Comparison of ENCODE assay signal across 15 cellular contexts in genomic region chr4:8538703-8539567, GRCh38. TPM values are rescaled to one million over a fixed set of nuclear protein-coding genes. Genes with fewer than 3 reads are reported as not detected.
A peak's percentile ranks its signal among the peaks of the same experiment; 100 is the strongest.
DNase-seq lines count a peak whose midpoint lies in the region; ATAC-seq and TF ChIP-seq lines count a peak whose summit lies in the region.
"Had no signal": no experiment of that assay in that cellular context is flagged by ENCODE, and none has a peak within 500 bp of the region (broad histone marks: within the 10 kb centered on the region; RNA-seq: fewer than 3 reads in every experiment).

No MANE protein-coding gene starts in this region.

- H2BK120ac ChIP-seq in IMR-90 (ENCODE audit: low read depth, low read length), result no peak overlapping the region

- no peaks in the 10 kb centered on the region for H3K9me1 ChIP-seq in IMR-90 (ENCODE audit: insufficient read depth, low read length)

- no peak overlapping the region for H3K56ac ChIP-seq in IMR-90 (ENCODE audit: extremely low read depth, insufficient read depth, low read length)

- H2BK20ac ChIP-seq in IMR-90 (ENCODE audit: low read depth, low read length), result no peak overlapping the region

- no peak overlapping the region for H3K14ac ChIP-seq in IMR-90 (replicated peaks; ENCODE audit: low read depth, low read length)

- no peak overlapping the region for H3K9ac ChIP-seq in IMR-90 (ENCODE audit: low read depth, low read length)

- no peak overlapping the region for H2BK15ac ChIP-seq in IMR-90 (ENCODE audit: low read depth, low read length)

- H3K4me3 Mint-ChIP-seq in activated T-helper 2 cell treated with anti-CD3 and anti-CD28 coated beads, Interferon-gamma antibody, Interleukin-2, Interleukin-4, amounts not matched to agents 10 μg/mL and 5 μg/mL and 100 μg/mL, durations not matched to agents 14 hours and 24 hours and 36 hours (ENCODE audit: low read depth), result no peak overlapping the region
- H3K4me3 Mint-ChIP-seq in activated naive CD4-positive, alpha-beta T cell treated with anti-CD3 and anti-CD28 coated beads, Interleukin-2, amount 10 ng/mL, durations not matched to agents 7 days and 5 days, result no peak overlapping the region

- H3K27ac Mint-ChIP-seq in activated T-helper 2 cell treated with anti-CD3 and anti-CD28 coated beads, Interferon-gamma antibody, Interleukin-2, Interleukin-4, amounts not matched to agents 10 μg/mL and 5 μg/mL and 100 μg/mL, durations not matched to agents 14 hours and 24 hours and 36 hours, result no peak overlapping the region
- H3K27ac Mint-ChIP-seq in activated naive CD4-positive, alpha-beta T cell treated with anti-CD3 and anti-CD28 coated beads, Interleukin-2, amount 10 ng/mL, durations not matched to agents 7 days and 5 days, result no peak overlapping the region

- 0 out of 2 replicates have a peak overlapping the region, but pooled peaks have one; percentile 60 for H2AK5ac ChIP-seq in IMR-90 (ENCODE audit: low read depth, low read length)

- no TSS peak for BruUV-seq in IMR-90 (replicated peaks; lab: Mats Ljungman, UMichigan)

- TF ChIP-seq POLR2A in IMR-90 (IDR thresholded peaks at IDR 0.05; ENCODE audit: low read depth, low read length) (no peak), body of pancreas (IDR thresholded peaks at IDR 0.05) (no peak)

- H3K36me3 ChIP-seq in IMR-90 (ENCODE audit: control insufficient read depth, insufficient read depth, low read length) (no peaks in the 10 kb centered on the region), body of pancreas (replicated peaks in 1 of 2; ENCODE audit: insufficient read depth in 1 of 2, low read depth in 2 of 2) (no peaks in the 10 kb centered on the region)
- H3K36me3 ChIP-seq: HAP-1 had no signal

- H4K91ac ChIP-seq in IMR-90 (ENCODE audit: insufficient read depth, low read depth, low read length), result no peak overlapping the region

- no peak overlapping the region for H2BK5ac ChIP-seq in IMR-90 (ENCODE audit: low read depth, low read length, poor library complexity, severe bottlenecking)

- no peak overlapping the region for H2AK9ac ChIP-seq in IMR-90 (replicated peaks; ENCODE audit: low read depth, low read length, poor library complexity)

- H3K27me3 ChIP-seq in IMR-90 (ENCODE audit: control insufficient read depth, insufficient read depth, low read length) (no peaks in the 10 kb centered on the region; the same call in 1 of the 2 replicates), body of pancreas (no peaks in the 10 kb centered on the region)

- dilution Hi-C loops in IMR-90 (cut with HindIII; ENCODE audit: low sequenced_read_pairs, unreplicated experiment), result no loop called here

- H3K9me3 ChIP-seq in IMR-90 (ENCODE audit: control insufficient read depth, insufficient read depth, low read length) (no peaks in the 10 kb centered on the region), body of pancreas (no peaks in the 10 kb centered on the region)

- ATAC-seq in IMR-90 (ENCODE audit: low read depth) (no peak), body of pancreas (no peak), HG02678 (IDR thresholded peaks at IDR 0.05; ENCODE audit: unreplicated experiment) (no peak), GM18909 (IDR thresholded peaks at IDR 0.05; ENCODE audit: poor library complexity, unreplicated experiment) (no peak)

- H3K4me2 ChIP-seq in IMR-90 (ENCODE audit: low read depth, low read length), result no peak overlapping the region

- H3K27ac ChIP-seq in IMR-90 (ENCODE audit: insufficient read depth, low read length), result no peak overlapping the region
- peak overlapping the region in 3 of 4 donors; percentile 22 to 43 (median 31) for H3K27ac ChIP-seq in body of pancreas
- H3K27ac ChIP-seq: C4-2B had no signal

- H3K4ac ChIP-seq in IMR-90 (ENCODE audit: low read depth, low read length), result no peak overlapping the region

- 50% methylated on average over 2 of the region's 15 CpGs; no CpG with 5 or more reads in 1 of the 2 experiments for WGBS in IMR-90 (ENCODE audit: extremely low coverage in 2 of 2, insufficient read length in 1 of 2), 2 experiments
- 70 to 74% methylated on average over 9 to 15 of the region's 15 CpGs for WGBS in body of pancreas, 2 donors

- CTCF ChIA-PET in IMR-90 (lab: Yijun Ruan, JAX), result interaction anchor here (0.6 kb wide), 1 partner anchor 89 kb away, joined by 3 read pairs; no protein-coding TSS in a partner anchor
- CTCF ChIA-PET in activated naive CD4-positive, alpha-beta T cell treated with anti-CD3 and anti-CD28 coated beads, Interleukin-2, amount 10 ng/mL, durations not matched to agents 7 days and 5 days (lab: Charles Lee), result no interaction called here

- H3K36me3 Mint-ChIP-seq in activated T-helper 2 cell treated with anti-CD3 and anti-CD28 coated beads, Interferon-gamma antibody, Interleukin-2, Interleukin-4, amounts not matched to agents 10 μg/mL and 5 μg/mL and 100 μg/mL, durations not matched to agents 14 hours and 24 hours and 36 hours (ENCODE audit: low read depth), result no peaks in the 10 kb centered on the region
- no peaks in the 10 kb centered on the region for H3K36me3 Mint-ChIP-seq in activated naive CD4-positive, alpha-beta T cell treated with anti-CD3 and anti-CD28 coated beads, Interleukin-2, amount 10 ng/mL, durations not matched to agents 7 days and 5 days

- no peaks in the 10 kb centered on the region for H3K27me3 Mint-ChIP-seq in activated T-helper 2 cell treated with anti-CD3 and anti-CD28 coated beads, Interferon-gamma antibody, Interleukin-2, Interleukin-4, amounts not matched to agents 10 μg/mL and 5 μg/mL and 100 μg/mL, durations not matched to agents 14 hours and 24 hours and 36 hours (ENCODE audit: low read depth)
- H3K27me3 Mint-ChIP-seq in activated naive CD4-positive, alpha-beta T cell treated with anti-CD3 and anti-CD28 coated beads, Interleukin-2, amount 10 ng/mL, durations not matched to agents 7 days and 5 days, result no peaks in the 10 kb centered on the region

- no peaks in the 10 kb centered on the region for H3K79me1 ChIP-seq in IMR-90 (ENCODE audit: low read depth in 1 of 2, low read length in 2 of 2)

- peaks cover 5% of the 10 kb centered on the region for H3K4me1 Mint-ChIP-seq in activated T-helper 2 cell treated with anti-CD3 and anti-CD28 coated beads, Interferon-gamma antibody, Interleukin-2, Interleukin-4, amounts not matched to agents 10 μg/mL and 5 μg/mL and 100 μg/mL, durations not matched to agents 14 hours and 24 hours and 36 hours (ENCODE audit: low read depth)
- peaks cover 5% of the 10 kb centered on the region for H3K4me1 Mint-ChIP-seq in activated naive CD4-positive, alpha-beta T cell treated with anti-CD3 and anti-CD28 coated beads, Interleukin-2, amount 10 ng/mL, durations not matched to agents 7 days and 5 days

- no peak overlapping the region for H3K18ac ChIP-seq in IMR-90 (ENCODE audit: low read depth, low read length)

- H4K20me1 ChIP-seq in IMR-90 (ENCODE audit: insufficient read depth, low read length), result no peaks in the 10 kb centered on the region

- intact Hi-C loops in IMR-90 (cut with micrococcal nuclease), result no loop called here
- intact Hi-C loops in body of pancreas (cut with DNase I), result no loop called here
- intact Hi-C loops in activated T-helper 2 cell treated with anti-CD3 and anti-CD28 coated beads, Interferon-gamma antibody, Interleukin-2, Interleukin-4, amounts not matched to agents 10 μg/mL and 5 μg/mL and 100 μg/mL, durations not matched to agents 14 hours and 24 hours and 36 hours (cut with micrococcal nuclease), result no loop called here

- no peak overlapping the region for H3K23ac ChIP-seq in IMR-90 (ENCODE audit: low read depth, low read length)

- TF ChIP-seq CTCF in AG10803 (conservative IDR thresholded peaks at IDR 0.05; ENCODE audit: low read length), result no peak
- no peak for TF ChIP-seq CTCF in IMR-90 (conservative IDR thresholded peaks at IDR 0.05; ENCODE audit: low read depth, low read length)
- no peak for TF ChIP-seq CTCF in body of pancreas (IDR thresholded peaks at IDR 0.05)

- no peak overlapping the region for H2AFZ ChIP-seq in IMR-90 (replicated peaks; ENCODE audit: low read length, poor library complexity)

- no peak overlapping the region for H3K4me3 ChIP-seq in AG10803 (ENCODE audit: low read length)
- no peak overlapping the region for H3K4me3 ChIP-seq in IMR-90 (ENCODE audit: insufficient read depth, low read depth, low read length)
- H3K4me3 ChIP-seq in body of pancreas, result no peak overlapping the region
- H3K4me3 ChIP-seq: HAP-1 had no signal

- peak; percentile 72 for DNase-seq in AG10803 (ENCODE audit: low read depth)
- DNase-seq in IMR-90, result peak; percentile 75
- peak; percentile 52 to 90 (median 66) for DNase-seq in body of pancreas
- DNase-seq in kidney tubule cell (ENCODE audit: low spot score), result peak; percentile 94
- DNase-seq in activated T-helper 2 cell treated with anti-CD3 and anti-CD28 coated beads, Interferon-gamma antibody, Interleukin-2, Interleukin-4, amounts not matched to agents 10 μg/mL and 5 μg/mL and 100 μg/mL, durations not matched to agents 14 hours and 24 hours and 36 hours (ENCODE audit: low spot score), result no peak
- DNase-seq in activated naive CD4-positive, alpha-beta T cell treated with anti-CD3 and anti-CD28 coated beads, Interleukin-2, amount 10 ng/mL, durations not matched to agents 7 days and 5 days, result no peak
- DNase-seq: amygdala, NCI-H524 treated with DMSO at 0.1 percent for 48 hours had no signal

- H3K9me3 Mint-ChIP-seq in activated T-helper 2 cell treated with anti-CD3 and anti-CD28 coated beads, Interferon-gamma antibody, Interleukin-2, Interleukin-4, amounts not matched to agents 10 μg/mL and 5 μg/mL and 100 μg/mL, durations not matched to agents 14 hours and 24 hours and 36 hours, result peaks cover 15% of the 10 kb centered on the region
- H3K9me3 Mint-ChIP-seq in activated naive CD4-positive, alpha-beta T cell treated with anti-CD3 and anti-CD28 coated beads, Interleukin-2, amount 10 ng/mL, durations not matched to agents 7 days and 5 days, result peaks cover 8% of the 10 kb centered on the region

- in situ Hi-C loops in IMR-90 (cut with MboI; ENCODE audit: low sequenced_read_pairs), result no loop called here

- H3K4me1 ChIP-seq in IMR-90 (ENCODE audit: control insufficient read depth, insufficient read depth, low read length) (peaks cover 7% of the 10 kb centered on the region; the same call in 1 of the 2 replicates), body of pancreas (peaks cover 52% of the 10 kb centered on the region)
- H3K4me1 ChIP-seq: HAP-1 had no signal

- H4K5ac ChIP-seq in IMR-90 (ENCODE audit: low read depth, low read length), result no peak overlapping the region

- POLR2A ChIA-PET in IMR-90 (lab: Charles Lee; ENCODE audit: unreplicated experiment), result no interaction called here

- no peak for TF ChIP-seq RAD21 in IMR-90 (IDR thresholded peaks at IDR 0.05; ENCODE audit: low read length)

- no peak overlapping the region for H4K8ac ChIP-seq in IMR-90 (ENCODE audit: low read depth in 2 of 2, low read length in 2 of 2)

RNA-seq across cellular contexts. Expression of gene GPR78, which starts 41.3 kb away (rescaled TPM):
- total RNA-seq in IMR-90 (2012; rRNA removed) (under 0.01 TPM in 2 replicates), body of pancreas (not detected)
- 0.07 and 0.10 TPM in 2 replicates for polyA plus RNA-seq in IMR-90 (2012; rRNA removed)
- 0.03 and 0.05 TPM in 2 replicates for polyA plus RNA-seq in IMR-90 (2012; cell fraction: cytosol; rRNA removed)
- 1.3 and 1.7 TPM in 2 replicates for polyA plus RNA-seq in IMR-90 (2012; cell fraction: nucleus; rRNA removed; ENCODE audit: low replicate concordance)
- not detected in 2 replicates for total RNA-seq in activated T-helper 2 cell treated with anti-CD3 and anti-CD28 coated beads, Interferon-gamma antibody, Interleukin-2, Interleukin-4, amounts not matched to agents 10 μg/mL and 5 μg/mL and 100 μg/mL, durations not matched to agents 14 hours and 24 hours and 36 hours
- total RNA-seq: activated CD8-positive, alpha-beta memory T cell treated with anti-CD3 and anti-CD28 coated beads for 36 hours; epithelial cell of proximal tubule; subcutaneous adipose tissue had no signal

RNA-seq across cellular contexts. Expression of gene CPZ, which starts 53.6 kb away (rescaled TPM):
- total RNA-seq in IMR-90 (2012; rRNA removed) (0.56 and 0.90 TPM in 2 replicates), body of pancreas (under 1 TPM; 0.66 to 0.78 TPM)
- 8.2 and 10.3 TPM in 2 replicates for polyA plus RNA-seq in IMR-90 (2012; rRNA removed)
- polyA plus RNA-seq in IMR-90 (2012; cell fraction: cytosol; rRNA removed), result 4.7 and 16.0 TPM in 2 replicates
- polyA plus RNA-seq in IMR-90 (2012; cell fraction: nucleus; rRNA removed; ENCODE audit: low replicate concordance), result 34.2 and 49.3 TPM in 2 replicates
- total RNA-seq in activated T-helper 2 cell treated with anti-CD3 and anti-CD28 coated beads, Interferon-gamma antibody, Interleukin-2, Interleukin-4, amounts not matched to agents 10 μg/mL and 5 μg/mL and 100 μg/mL, durations not matched to agents 14 hours and 24 hours and 36 hours, result not detected in 2 replicates
- total RNA-seq: activated CD8-positive, alpha-beta memory T cell treated with anti-CD3 and anti-CD28 coated beads for 36 hours had no signal

Comparison
In these comparisons a context has a peak if more than half of its experiments do, and no peak if none do; other contexts are left out.
1. DNase-seq: peak in AG10803 (single experiment), IMR-90 (single experiment), body of pancreas (4 of 4) and kidney tubule cell (single experiment); none in activated T-helper 2 cell treated with anti-CD3 and anti-CD28 coated beads, Interferon-gamma antibody, Interleukin-2, Interleukin-4, amounts not matched to agents 10 μg/mL and 5 μg/mL and 100 μg/mL, durations not matched to agents 14 hours and 24 hours and 36 hours (single experiment) and activated naive CD4-positive, alpha-beta T cell treated with anti-CD3 and anti-CD28 coated beads, Interleukin-2, amount 10 ng/mL, durations not matched to agents 7 days and 5 days (single experiment).